In the genomic region with DNA sequence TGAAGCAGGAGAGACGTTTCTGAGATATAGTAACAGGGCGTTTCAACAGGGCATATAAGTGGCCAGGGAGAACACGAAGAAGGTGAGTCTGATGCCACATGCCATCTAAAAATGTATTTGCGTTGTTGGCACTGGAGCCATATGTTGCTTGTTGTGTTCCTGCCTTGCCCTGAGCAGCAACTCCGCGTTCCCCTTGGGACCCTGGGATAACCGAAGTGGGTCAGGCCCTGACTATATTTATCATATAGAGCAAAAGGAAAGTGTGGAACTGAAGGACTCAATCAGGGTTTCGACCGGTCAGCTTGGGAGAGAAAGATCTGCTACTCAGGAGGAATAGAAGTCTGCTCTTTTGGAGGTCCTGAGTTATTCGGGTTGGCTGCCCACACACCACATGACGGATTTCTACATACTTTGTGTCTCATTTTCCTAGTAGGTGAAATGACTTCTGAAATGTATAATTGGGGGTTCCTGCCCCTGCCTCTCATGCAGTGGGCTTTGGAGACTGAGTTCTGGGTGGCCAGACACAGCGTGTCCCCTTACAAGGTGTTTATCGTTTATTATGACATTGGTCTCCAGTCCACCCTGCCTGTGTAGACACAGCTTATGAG, we compare ENCODE assay signal across 11 cellular contexts. TPM values are rescaled to one million over a fixed set of nuclear protein-coding genes. Genes with fewer than 3 reads are reported as not detected.
DNase-seq lines count a peak whose midpoint lies in the region; ATAC-seq and TF ChIP-seq lines count a peak whose summit lies in the region.
"Had no signal": no experiment of that assay in that cellular context is flagged by ENCODE, and none has a peak within 500 bp of the region (broad histone marks: within the 10 kb centered on the region; RNA-seq: fewer than 3 reads in every experiment).

No MANE protein-coding gene starts in this region.

- H3K4me1 ChIP-seq in mammary epithelial cell (ENCODE audit: insufficient read depth, low read length) (peaks cover 32% of the 10 kb centered on the region), RWPE2 (ENCODE audit: insufficient read depth, poor library complexity, severe bottlenecking) (peaks cover 16% of the 10 kb centered on the region), spleen (peaks cover 9 to 78% (median 47%) of the 10 kb centered on the region in 6 donors)

- H3K36me3 ChIP-seq in mammary epithelial cell (ENCODE audit: insufficient read depth, low read length) (peaks cover 29% of the 10 kb centered on the region), RWPE2 (ENCODE audit: low read depth) (peaks cover 77% of the 10 kb centered on the region), spleen (no peaks in the 10 kb centered on the region)
- H3K36me3 ChIP-seq: vagina had no signal

- H3K4me2 ChIP-seq in mammary epithelial cell (ENCODE audit: insufficient read depth, low read depth, low read length) = no peak overlapping the region

- 97% methylated on average over 10 of the region's 13 CpGs for WGBS in mammary epithelial cell (ENCODE audit: low coverage, missing lambda C conversion rate)
- WGBS in spleen, 5 donors = 69 to 79% (median 73%) methylated on average over 13 of the region's 13 CpGs

- H3K4me3 ChIP-seq in mammary epithelial cell (replicated peaks in 1 of 3; ENCODE audit: insufficient read depth in 1 of 3, low read depth in 2 of 3, low read length in 3 of 3) (no peak overlapping the region), RWPE2 (ENCODE audit: severe bottlenecking) (peak overlapping the region; percentile 47), fibroblast of pulmonary artery (replicated peaks; ENCODE audit: low read depth, low read length) (peak overlapping the region; percentile 79), spleen (peak overlapping the region in 3 of 8 donors; percentile 3 to 49 (median 39))

- dilution Hi-C loops in mammary epithelial cell (cut with HindIII; ENCODE audit: low sequenced_read_pairs) = no loop called here

- POLR2A ChIA-PET in MCF 10A (lab: Yijun Ruan, JAX) = interaction anchor here (5.6 kb wide), 1 partner anchor 11 kb away, joined by 60 read pairs; no protein-coding TSS in a partner anchor

- peaks cover 65% of the 10 kb centered on the region for H3K36me3 Mint-ChIP-seq in MCF 10A (ENCODE audit: insufficient read depth, unreplicated experiment)
- H3K36me3 Mint-ChIP-seq: CD8-positive, alpha-beta T cell had no signal

- H3K27me3 ChIP-seq in mammary epithelial cell (ENCODE audit: insufficient read depth, low read length) = no peaks in the 10 kb centered on the region
- H3K27me3 ChIP-seq in RWPE2 (ENCODE audit: insufficient read depth, poor library complexity, severe bottlenecking) = no peaks in the 10 kb centered on the region
- peaks cover 0 to 97% (median 56%) of the 10 kb centered on the region in 7 donors for H3K27me3 ChIP-seq in spleen (replicated peaks in 1 of 7)

- H3K4me3 Mint-ChIP-seq in MCF 10A (ENCODE audit: unreplicated experiment) = peak overlapping the region; percentile 94
- H3K4me3 Mint-ChIP-seq: CD8-positive, alpha-beta T cell had no signal

- in situ Hi-C loops in mammary epithelial cell (cut with MboI; ENCODE audit: low sequenced_read_pairs in 2 of 2) = no loop called here

- no peak overlapping the region for H3K9ac ChIP-seq in mammary epithelial cell (ENCODE audit: insufficient read depth, low read length)

- ATAC-seq in RWPE2 (ENCODE audit: low read depth) = no peak
- ATAC-seq: CD8-positive, alpha-beta T cell had no signal

- peaks cover 30% of the 10 kb centered on the region for H3K79me2 ChIP-seq in mammary epithelial cell (ENCODE audit: insufficient read depth, low read length)

- no peaks in the 10 kb centered on the region for H3K9me3 Mint-ChIP-seq in MCF 10A (ENCODE audit: unreplicated experiment)
- H3K9me3 Mint-ChIP-seq: CD8-positive, alpha-beta T cell had no signal

- H3K4me1 Mint-ChIP-seq in MCF 10A (ENCODE audit: insufficient read depth, unreplicated experiment) = peaks cover 58% of the 10 kb centered on the region

- TF ChIP-seq CTCF in MCF 10A (IDR thresholded peaks at IDR 0.05; ENCODE audit: unreplicated experiment) = no peak
- TF ChIP-seq CTCF in mammary epithelial cell (conservative IDR thresholded peaks at IDR 0.05 in 1 of 2, IDR thresholded peaks at IDR 0.05 in 1 of 2; ENCODE audit: extremely low read depth in 1 of 2, insufficient read depth in 1 of 2, low read depth in 1 of 2, low read length in 2 of 2) = no peak
- TF ChIP-seq CTCF in RWPE2 (IDR thresholded peaks at IDR 0.05; ENCODE audit: poor library complexity, severe bottlenecking) = no peak
- no peak for TF ChIP-seq CTCF in fibroblast of pulmonary artery (IDR thresholded peaks at IDR 0.05; ENCODE audit: low read length, missing control alignments)
- no peak for TF ChIP-seq CTCF in spleen (IDR thresholded peaks at IDR 0.05 in 8 of 11, conservative IDR thresholded peaks at IDR 0.05 in 3 of 11)

- H3K27me3 Mint-ChIP-seq in MCF 10A (ENCODE audit: insufficient read depth, unreplicated experiment) = no peaks in the 10 kb centered on the region

- peak overlapping the region; percentile 81 for H3K27ac Mint-ChIP-seq in MCF 10A (ENCODE audit: low read depth, unreplicated experiment)
- H3K27ac Mint-ChIP-seq: CD8-positive, alpha-beta T cell had no signal

- intact Hi-C loops in MCF 10A (cut with micrococcal nuclease) (loop anchor here (5.0 to 10.0 kb wide), 3 partner anchors 147 to 440 kb away; a partner anchor contains a TSS), mammary epithelial cell (cut with micrococcal nuclease) (no loop called here), spleen (cut with DNase I; ENCODE audit: low total_unique reads) (no loop called here)

- H3K27ac ChIP-seq in mammary epithelial cell (ENCODE audit: insufficient read depth, low read depth, low read length) = no peak overlapping the region
- H3K27ac ChIP-seq in RWPE2 (ENCODE audit: poor library complexity, severe bottlenecking) = no peak overlapping the region
- peak overlapping the region in 7 of 8 donors; percentile 24 to 80 (median 74) for H3K27ac ChIP-seq in spleen

- no peak overlapping the region for H2AFZ ChIP-seq in mammary epithelial cell (ENCODE audit: low read depth, low read length)

- CTCF ChIA-PET in MCF 10A (lab: Yijun Ruan, JAX) (interaction anchor here (0.6 to 0.7 kb wide), 2 partner anchors 246 to 256 kb away, joined by 3 read pairs; no protein-coding TSS in a partner anchor), mammary epithelial cell (lab: Charles Lee; ENCODE audit: low non-redundant PET) (no interaction called here)

- no peaks in the 10 kb centered on the region for H4K20me1 ChIP-seq in mammary epithelial cell (ENCODE audit: insufficient read depth, low read length)

- H3K9me3 ChIP-seq in mammary epithelial cell (replicated peaks; ENCODE audit: insufficient read depth, low read length) = no peaks in the 10 kb centered on the region
- no peaks in the 10 kb centered on the region for H3K9me3 ChIP-seq in RWPE2 (ENCODE audit: severe bottlenecking)
- H3K9me3 ChIP-seq in spleen = no peaks in the 10 kb centered on the region
- H3K9me3 ChIP-seq: vagina had no signal

- TF ChIP-seq POLR2A in spleen (IDR thresholded peaks at IDR 0.05) = no peak

- BruUV-seq in MCF 10A (replicated peaks; lab: Mats Ljungman, UMichigan) (no TSS peak), mammary epithelial cell (replicated peaks; lab: Mats Ljungman, UMichigan) (no TSS peak)

- DNase-seq in MCF 10A (ENCODE audit: unreplicated experiment) (no peak), mammary epithelial cell (no peak), RWPE2 (ENCODE audit: low spot score) (no peak), fibroblast of pulmonary artery (ENCODE audit: low read depth) (no peak), spleen (peak; percentile 32), NCI-H2107 (lab: John Stamatoyannopoulos, UW) (no peak), NCI-H2081 (lab: John Stamatoyannopoulos, UW) (no peak)
- DNase-seq in stimulated activated CD4-positive, alpha-beta T cell treated with anti-CD3 and anti-CD28 coated beads, Interleukin-12 subunit alpha, Interleukin-12 subunit beta, amount 100 ng/mL, for 4 hours = no peak
- DNase-seq: NCI-H1436 treated with DMSO at 0.1 percent for 48 hours had no signal

RNA-seq across cellular contexts. Expression of a gene that starts 3.0 kb away (rescaled TPM):
- total RNA-seq in MCF 10A (2022) = 316 and 414 TPM in 2 replicates
- 100 to 1,000 TPM; 133 to 311 TPM for total RNA-seq in mammary epithelial cell
- polyA plus RNA-seq in mammary epithelial cell = 30.0 TPM
- 13.5 TPM for polyA minus RNA-seq in mammary epithelial cell
- 10 to 100 TPM in 6 of 7 donors, 1 to 10 TPM in 1; 4.7 to 71.6 (median 30.3) TPM for total RNA-seq in spleen
- 1 to 10 TPM in 2 of 3 donors, under 1 TPM in 1; 0.80 to 3.2 (median 1.0) TPM for polyA plus RNA-seq in spleen
- total RNA-seq: CD8-positive, alpha-beta T cell had no signal

Comparison
In these comparisons a context has a peak if more than half of its experiments do, and no peak if none do; other contexts are left out.
1. H3K27ac ChIP-seq: peak in spleen (7 of 8); none in mammary epithelial cell (single experiment) and RWPE2 (single experiment).
2. H3K4me3 ChIP-seq: peak in RWPE2 (single experiment) and fibroblast of pulmonary artery (single experiment); none in mammary epithelial cell (0 of 3).